In genomic region chr15:31275331-31276262, GRCh38 we compare ENCODE assay signal across 15 cellular contexts. TPM values are rescaled to one million over a fixed set of nuclear protein-coding genes. Genes with fewer than 3 reads are reported as not detected.
DNase-seq lines count a peak whose midpoint lies in the region; ATAC-seq and TF ChIP-seq lines count a peak whose summit lies in the region.
"Had no signal": no experiment of that assay in that cellular context is flagged by ENCODE, and none has a peak within 500 bp of the region (broad histone marks: within the 10 kb centered on the region; RNA-seq: fewer than 3 reads in every experiment).

No MANE protein-coding gene starts in this region.

- no peak overlapping the region for H3K4me3 Mint-ChIP-seq in activated T-cell treated with anti-CD3 and anti-CD28 coated beads, Interleukin-2, amount 50 U/mL, for 4 hours
- no peak overlapping the region for H3K4me3 Mint-ChIP-seq in activated T-cell treated with anti-CD3 and anti-CD28 coated beads, Interleukin-2, amount 50 U/mL, for 24 hours
- no peak overlapping the region for H3K4me3 Mint-ChIP-seq in activated CD8-positive, alpha-beta memory T cell treated with anti-CD3 and anti-CD28 coated beads, Interleukin-2, amount 10 ng/mL, durations not matched to agents 7 days and 5 days
- H3K4me3 Mint-ChIP-seq: activated T-cell treated with anti-CD3 and anti-CD28 coated beads, Interleukin-2, amount 50 U/mL, for 72 hours; memory B cell; type B pancreatic cell had no signal

- peak; percentile 2 for DNase-seq in activated T-cell treated with anti-CD3 and anti-CD28 coated beads, Interleukin-2, amount 50 U/mL, for 4 hours
- DNase-seq in activated T-cell treated with anti-CD3 and anti-CD28 coated beads, Interleukin-2, amount 50 U/mL, for 24 hours, result no peak
- DNase-seq in activated CD8-positive, alpha-beta memory T cell treated with anti-CD3 and anti-CD28 coated beads, Interleukin-2, amount 10 ng/mL, durations not matched to agents 7 days and 5 days, result peak; percentile 39
- peak; percentile 41 for DNase-seq in lower lobe of right lung
- peak; percentile 9 for DNase-seq in superior temporal gyrus (ENCODE audit: extremely low spot score)
- DNase-seq in MV-4-11 (lab: John Stamatoyannopoulos, UW), result no peak
- no peak for DNase-seq in NCI-H187 (lab: John Stamatoyannopoulos, UW)
- DNase-seq in retina, result no peak
- DNase-seq: activated T-cell treated with anti-CD3 and anti-CD28 coated beads, Interleukin-2, amount 50 U/mL, for 72 hours; DMS79; NCI-H2107; stimulated activated CD4-positive, alpha-beta T cell treated with anti-CD3 and anti-CD28 coated beads, Interleukin-15, amount 100 ng/mL, for 24 hours had no signal

- ATAC-seq in activated T-cell treated with anti-CD3 and anti-CD28 coated beads, Interleukin-2, amount 50 U/mL, for 4 hours, result no peak
- no peak for ATAC-seq in activated CD8-positive, alpha-beta memory T cell treated with anti-CD3 and anti-CD28 coated beads, Interleukin-2, amount 10 ng/mL, durations not matched to agents 7 days and 5 days
- no peak for ATAC-seq in lower lobe of right lung
- ATAC-seq: activated T-cell treated with anti-CD3 and anti-CD28 coated beads, Interleukin-2, amount 50 U/mL, for 72 hours had no signal

- no peak overlapping the region for H3K27ac Mint-ChIP-seq in activated T-cell treated with anti-CD3 and anti-CD28 coated beads, Interleukin-2, amount 50 U/mL, for 24 hours
- no peak overlapping the region for H3K27ac Mint-ChIP-seq in activated CD8-positive, alpha-beta memory T cell treated with anti-CD3 and anti-CD28 coated beads, Interleukin-2, amount 10 ng/mL, durations not matched to agents 7 days and 5 days
- H3K27ac Mint-ChIP-seq: activated T-cell treated with anti-CD3 and anti-CD28 coated beads, Interleukin-2, amount 50 U/mL, for 72 hours; memory B cell; type B pancreatic cell had no signal

- H3K4me1 ChIP-seq in lower lobe of right lung, result peaks cover 13% of the 10 kb centered on the region
- H3K4me1 ChIP-seq: parathyroid adenoma had no signal

- H3K36me3 Mint-ChIP-seq in activated T-cell treated with anti-CD3 and anti-CD28 coated beads, Interleukin-2, amount 50 U/mL, for 4 hours (ENCODE audit: insufficient read depth), result no peaks in the 10 kb centered on the region
- no peaks in the 10 kb centered on the region for H3K36me3 Mint-ChIP-seq in activated T-cell treated with anti-CD3 and anti-CD28 coated beads, Interleukin-2, amount 50 U/mL, for 24 hours (ENCODE audit: low read depth)
- H3K36me3 Mint-ChIP-seq in activated CD8-positive, alpha-beta memory T cell treated with anti-CD3 and anti-CD28 coated beads, Interleukin-2, amount 10 ng/mL, durations not matched to agents 7 days and 5 days, result no peaks in the 10 kb centered on the region
- H3K36me3 Mint-ChIP-seq: memory B cell, type B pancreatic cell had no signal

- no peaks in the 10 kb centered on the region for H3K9me3 ChIP-seq in lower lobe of right lung

- CTCF ChIA-PET in activated CD8-positive, alpha-beta memory T cell treated with anti-CD3 and anti-CD28 coated beads, Interleukin-2, amount 10 ng/mL, durations not matched to agents 7 days and 5 days (lab: Charles Lee), result no interaction called here

- peaks cover 13% of the 10 kb centered on the region for H3K4me1 Mint-ChIP-seq in activated T-cell treated with anti-CD3 and anti-CD28 coated beads, Interleukin-2, amount 50 U/mL, for 4 hours (ENCODE audit: low read depth)
- peaks cover 11% of the 10 kb centered on the region for H3K4me1 Mint-ChIP-seq in activated T-cell treated with anti-CD3 and anti-CD28 coated beads, Interleukin-2, amount 50 U/mL, for 24 hours (ENCODE audit: low read depth)
- peaks cover 24% of the 10 kb centered on the region for H3K4me1 Mint-ChIP-seq in activated CD8-positive, alpha-beta memory T cell treated with anti-CD3 and anti-CD28 coated beads, Interleukin-2, amount 10 ng/mL, durations not matched to agents 7 days and 5 days

- no peak overlapping the region for H3K27ac ChIP-seq in lower lobe of right lung
- H3K27ac ChIP-seq: parathyroid adenoma had no signal

- no peaks in the 10 kb centered on the region for H3K27me3 ChIP-seq in lower lobe of right lung (ENCODE audit: low read depth)

- TF ChIP-seq CTCF in lower lobe of right lung (IDR thresholded peaks at IDR 0.05), result no peak

- H3K9me3 Mint-ChIP-seq in activated T-cell treated with anti-CD3 and anti-CD28 coated beads, Interleukin-2, amount 50 U/mL, for 4 hours, result no peaks in the 10 kb centered on the region
- H3K9me3 Mint-ChIP-seq in activated T-cell treated with anti-CD3 and anti-CD28 coated beads, Interleukin-2, amount 50 U/mL, for 24 hours, result no peaks in the 10 kb centered on the region
- no peaks in the 10 kb centered on the region for H3K9me3 Mint-ChIP-seq in activated CD8-positive, alpha-beta memory T cell treated with anti-CD3 and anti-CD28 coated beads, Interleukin-2, amount 10 ng/mL, durations not matched to agents 7 days and 5 days (ENCODE audit: low read depth)
- H3K9me3 Mint-ChIP-seq: activated T-cell treated with anti-CD3 and anti-CD28 coated beads, Interleukin-2, amount 50 U/mL, for 72 hours; memory B cell; type B pancreatic cell had no signal

- H3K27me3 Mint-ChIP-seq in activated T-cell treated with anti-CD3 and anti-CD28 coated beads, Interleukin-2, amount 50 U/mL, for 4 hours (ENCODE audit: low read depth), result no peaks in the 10 kb centered on the region
- H3K27me3 Mint-ChIP-seq in activated T-cell treated with anti-CD3 and anti-CD28 coated beads, Interleukin-2, amount 50 U/mL, for 24 hours, result no peaks in the 10 kb centered on the region
- no peaks in the 10 kb centered on the region for H3K27me3 Mint-ChIP-seq in activated CD8-positive, alpha-beta memory T cell treated with anti-CD3 and anti-CD28 coated beads, Interleukin-2, amount 10 ng/mL, durations not matched to agents 7 days and 5 days
- H3K27me3 Mint-ChIP-seq: memory B cell, type B pancreatic cell had no signal

- H3K36me3 ChIP-seq in lower lobe of right lung, result no peaks in the 10 kb centered on the region

- H3K4me3 ChIP-seq in lower lobe of right lung, result no peak overlapping the region

- intact Hi-C loops in lower lobe of right lung (cut with DNase I), result no loop called here

RNA-seq across cellular contexts. Expression of gene KLF13, which starts 51.0 kb away (rescaled TPM):
- total RNA-seq in activated T-cell treated with anti-CD3 and anti-CD28 coated beads, Interleukin-2, amount 50 U/mL, for 4 hours, result 10 to 100 TPM; 75.0 to 82.8 (median 81.8) TPM
- total RNA-seq in activated CD8-positive, alpha-beta memory T cell treated with anti-CD3 and anti-CD28 coated beads, Interleukin-2, amount 10 ng/mL, durations not matched to agents 7 days and 5 days, result 100 to 1,000 TPM; 163 to 206 TPM
- 178 TPM for total RNA-seq in lower lobe of right lung

Comparison
In these comparisons a context has a peak if more than half of its experiments do, and no peak if none do; other contexts are left out.
1. DNase-seq: peak in activated T-cell treated with anti-CD3 and anti-CD28 coated beads, Interleukin-2, amount 50 U/mL, for 4 hours (single experiment), activated CD8-positive, alpha-beta memory T cell treated with anti-CD3 and anti-CD28 coated beads, Interleukin-2, amount 10 ng/mL, durations not matched to agents 7 days and 5 days (single experiment), lower lobe of right lung (single experiment) and superior temporal gyrus (single experiment); none in activated T-cell treated with anti-CD3 and anti-CD28 coated beads, Interleukin-2, amount 50 U/mL, for 24 hours (single experiment), MV-4-11 (single experiment), NCI-H187 (0 of 2) and retina (single experiment).